Comparison of ENCODE assay signal across 28 cellular contexts in the genomic region with DNA sequence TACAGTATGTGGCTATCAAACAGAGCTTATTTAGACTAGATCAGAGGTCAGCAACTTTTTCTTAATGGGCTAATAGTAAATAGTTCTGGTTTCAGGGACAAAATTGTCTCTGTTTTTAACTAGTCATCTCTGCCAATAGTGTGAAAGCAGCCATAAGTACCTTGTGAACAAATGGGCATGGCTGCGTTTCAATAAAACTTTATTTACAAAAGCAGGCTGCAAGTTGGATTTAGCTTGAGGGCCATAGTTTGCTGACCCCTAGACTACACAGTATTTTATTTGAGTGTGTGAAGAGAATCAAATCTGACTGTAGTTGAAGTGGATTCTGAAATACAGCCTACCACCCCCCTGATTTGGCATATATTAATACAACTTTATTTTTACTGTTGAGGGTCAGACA.
"Had no signal": no experiment of that assay in that cellular context is flagged by ENCODE, and none has a peak within 500 bp of the region (broad histone marks: within the 10 kb centered on the region; RNA-seq: fewer than 3 reads in every experiment).

No MANE protein-coding gene starts in this region.

- H3K27me3 Mint-ChIP-seq: dendritic cell treated with granulocyte-macrophage colony-stimulating factor and Interleukin-4, amounts not matched to agents 40 ng/mL and 50 ng/mL, for 4 days; naive B cell had no signal

- H3K9me3 Mint-ChIP-seq: dendritic cell treated with granulocyte-macrophage colony-stimulating factor and Interleukin-4, amounts not matched to agents 40 ng/mL and 50 ng/mL, for 4 days; effector memory CD8-positive, alpha-beta T cell; endodermal cell; mesothelial cell of epicardium; naive B cell had no signal

- H3K4me3 ChIP-seq: colonic mucosa, esophagus squamous epithelium, gastrocnemius medialis, heart right ventricle, left lung, lower lobe of right lung, mucosa of descending colon had no signal

- DNase-seq: colonic mucosa; cortex of kidney; effector CD8-positive, alpha-beta T cell; effector memory CD8-positive, alpha-beta T cell; endodermal cell; erythroblast; esophagus squamous epithelium; foreskin fibroblast; foreskin melanocyte; gastrocnemius medialis; glutamatergic neuron; head of caudate nucleus; heart right ventricle; hippocampal formation; left cardiac atrium; left lung; left ventricle myocardium superior; lower lobe of right lung; mesenchymal stem cell; mucosa of descending colon; naive B cell had no signal

- H3K4me3 Mint-ChIP-seq: dendritic cell treated with granulocyte-macrophage colony-stimulating factor and Interleukin-4, amounts not matched to agents 40 ng/mL and 50 ng/mL, for 4 days; effector memory CD8-positive, alpha-beta T cell; endodermal cell; mesothelial cell of epicardium; naive B cell had no signal

- H3K27me3 ChIP-seq: colonic mucosa, esophagus squamous epithelium, gastrocnemius medialis, heart right ventricle, left lung had no signal

- H3K9me3 ChIP-seq: colonic mucosa, esophagus squamous epithelium, gastrocnemius medialis, heart right ventricle, left lung, lower lobe of right lung, mucosa of descending colon had no signal

- H3K27ac ChIP-seq: colonic mucosa, epithelial cell of prostate, esophagus squamous epithelium, gastrocnemius medialis, heart right ventricle, left lung, lower lobe of right lung had no signal

- H3K27ac Mint-ChIP-seq: dendritic cell treated with granulocyte-macrophage colony-stimulating factor and Interleukin-4, amounts not matched to agents 40 ng/mL and 50 ng/mL, for 4 days; effector memory CD8-positive, alpha-beta T cell; endodermal cell; mesothelial cell of epicardium; naive B cell had no signal

- H3K4me1 ChIP-seq: colonic mucosa, esophagus squamous epithelium, gastrocnemius medialis, heart right ventricle, left lung, lower lobe of right lung had no signal

- ATAC-seq: effector memory CD8-positive, alpha-beta T cell; esophagus mucosa; gastrocnemius medialis; heart right ventricle; left cardiac atrium; left lung; left ventricle myocardium superior; lower lobe of right lung; mucosa of descending colon had no signal

- H3K36me3 Mint-ChIP-seq: mesothelial cell of epicardium, naive B cell had no signal

- FAIRE-seq: endometrium, islet of Langerhans, keratinocyte had no signal

- H3K36me3 ChIP-seq: colonic mucosa, gastrocnemius medialis, heart right ventricle, left lung, lower lobe of right lung had no signal

- H3K4me1 Mint-ChIP-seq: mesothelial cell of epicardium, naive B cell had no signal
